8 cellular contexts compared by ENCODE assay signal in the genomic region with DNA sequence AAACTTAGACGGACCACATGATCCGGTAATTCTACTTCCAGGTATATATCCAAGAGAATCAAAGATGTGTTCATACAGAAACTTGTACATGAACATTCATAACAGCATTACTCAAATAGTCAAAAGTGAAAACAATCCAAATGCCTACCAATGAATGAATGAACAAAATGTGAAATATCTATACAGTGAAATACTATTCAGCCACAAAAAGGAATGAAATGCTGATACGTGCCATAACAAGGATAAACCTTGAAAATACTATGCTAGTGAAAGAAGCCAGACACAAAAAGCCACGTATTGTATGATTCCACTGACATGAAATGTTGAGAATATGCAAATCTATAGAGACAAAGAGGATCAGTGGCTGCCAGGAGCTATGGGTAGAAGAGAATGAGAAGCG.
"Had no signal": no experiment of that assay in that cellular context is flagged by ENCODE, and none has a peak within 500 bp of the region (broad histone marks: within the 10 kb centered on the region; RNA-seq: fewer than 3 reads in every experiment).

No MANE protein-coding gene starts in this region.

- ATAC-seq: K562 had no signal

- H3K4me3 Mint-ChIP-seq: IgD-negative memory B cell had no signal

- H3K4me3 ChIP-seq: K562 had no signal

- H3K27me3 Mint-ChIP-seq: IgD-negative memory B cell had no signal

- H3K27ac ChIP-seq: HL-60, KMS-11 had no signal

- DNase-seq: IMR-90, KBM-7, KG1 had no signal

- H3K4me2 ChIP-seq: KMS-11 had no signal

- H3K9ac ChIP-seq: KMS-11 had no signal

- H3K9me3 Mint-ChIP-seq: IgD-negative memory B cell had no signal

- FAIRE-seq: HTR-8/SVneo, K562 had no signal
